ENCODE assay signal across 1 cellular context in the genomic region with DNA sequence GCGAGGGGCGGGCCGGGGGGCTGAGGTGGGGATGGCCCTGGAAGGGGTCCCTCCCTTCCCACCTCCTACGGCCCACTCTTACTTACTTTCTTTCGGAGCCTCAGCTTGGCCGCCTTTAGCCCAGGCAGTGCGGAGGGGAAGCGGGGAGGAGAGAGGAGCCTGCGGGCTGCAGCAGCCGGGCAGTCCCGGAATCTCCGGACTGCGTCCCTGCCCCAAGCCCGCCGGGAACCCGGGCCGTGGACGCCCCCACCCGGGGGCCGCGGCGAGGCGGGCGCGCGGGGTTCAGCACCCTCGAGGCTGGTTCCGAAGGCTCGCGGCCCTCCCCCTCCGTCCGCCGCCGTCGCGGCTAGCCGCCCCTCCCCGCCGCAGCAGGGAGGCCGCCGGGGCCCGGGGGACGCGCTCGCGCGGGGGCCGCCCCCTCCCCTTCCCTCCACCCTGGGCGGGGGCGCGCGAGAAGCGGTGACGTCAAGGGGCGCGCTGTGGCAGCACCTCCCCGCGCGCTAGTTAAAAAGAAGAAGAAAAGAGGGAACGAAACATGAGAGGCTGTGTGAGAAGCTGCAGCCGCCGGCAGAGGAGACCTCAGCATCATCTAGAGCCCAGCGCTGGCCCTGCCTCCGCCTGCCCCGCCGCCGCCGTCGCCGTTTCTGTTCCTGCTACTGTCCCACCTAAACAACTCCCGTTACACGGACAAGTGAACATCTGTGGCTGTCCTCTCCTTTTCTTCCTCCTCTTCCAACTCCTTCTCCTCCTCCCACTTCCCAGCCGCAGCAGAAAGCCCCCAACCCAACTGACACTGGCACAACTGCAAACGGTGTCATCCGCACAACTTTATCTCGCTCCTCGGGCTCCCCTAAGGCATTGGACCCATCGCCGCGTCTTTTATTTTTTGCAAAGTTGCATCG.
TF ChIP-seq lines count a peak whose summit lies in the region.

A gene with protein sequence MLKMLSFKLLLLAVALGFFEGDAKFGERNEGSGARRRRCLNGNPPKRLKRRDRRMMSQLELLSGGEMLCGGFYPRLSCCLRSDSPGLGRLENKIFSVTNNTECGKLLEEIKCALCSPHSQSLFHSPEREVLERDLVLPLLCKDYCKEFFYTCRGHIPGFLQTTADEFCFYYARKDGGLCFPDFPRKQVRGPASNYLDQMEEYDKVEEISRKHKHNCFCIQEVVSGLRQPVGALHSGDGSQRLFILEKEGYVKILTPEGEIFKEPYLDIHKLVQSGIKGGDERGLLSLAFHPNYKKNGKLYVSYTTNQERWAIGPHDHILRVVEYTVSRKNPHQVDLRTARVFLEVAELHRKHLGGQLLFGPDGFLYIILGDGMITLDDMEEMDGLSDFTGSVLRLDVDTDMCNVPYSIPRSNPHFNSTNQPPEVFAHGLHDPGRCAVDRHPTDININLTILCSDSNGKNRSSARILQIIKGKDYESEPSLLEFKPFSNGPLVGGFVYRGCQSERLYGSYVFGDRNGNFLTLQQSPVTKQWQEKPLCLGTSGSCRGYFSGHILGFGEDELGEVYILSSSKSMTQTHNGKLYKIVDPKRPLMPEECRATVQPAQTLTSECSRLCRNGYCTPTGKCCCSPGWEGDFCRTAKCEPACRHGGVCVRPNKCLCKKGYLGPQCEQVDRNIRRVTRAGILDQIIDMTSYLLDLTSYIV (plus strand): TSS at position 536 of the 902 bp plus-strand sequence. CDS start 520 bp downstream, outside the sequence.

TF ChIP-seq in WTC11, 78 proteins besides CTCF, POLR2A, EP300 and RAD21 (continued from another document):
- TF ChIP-seq, protein P1, sequence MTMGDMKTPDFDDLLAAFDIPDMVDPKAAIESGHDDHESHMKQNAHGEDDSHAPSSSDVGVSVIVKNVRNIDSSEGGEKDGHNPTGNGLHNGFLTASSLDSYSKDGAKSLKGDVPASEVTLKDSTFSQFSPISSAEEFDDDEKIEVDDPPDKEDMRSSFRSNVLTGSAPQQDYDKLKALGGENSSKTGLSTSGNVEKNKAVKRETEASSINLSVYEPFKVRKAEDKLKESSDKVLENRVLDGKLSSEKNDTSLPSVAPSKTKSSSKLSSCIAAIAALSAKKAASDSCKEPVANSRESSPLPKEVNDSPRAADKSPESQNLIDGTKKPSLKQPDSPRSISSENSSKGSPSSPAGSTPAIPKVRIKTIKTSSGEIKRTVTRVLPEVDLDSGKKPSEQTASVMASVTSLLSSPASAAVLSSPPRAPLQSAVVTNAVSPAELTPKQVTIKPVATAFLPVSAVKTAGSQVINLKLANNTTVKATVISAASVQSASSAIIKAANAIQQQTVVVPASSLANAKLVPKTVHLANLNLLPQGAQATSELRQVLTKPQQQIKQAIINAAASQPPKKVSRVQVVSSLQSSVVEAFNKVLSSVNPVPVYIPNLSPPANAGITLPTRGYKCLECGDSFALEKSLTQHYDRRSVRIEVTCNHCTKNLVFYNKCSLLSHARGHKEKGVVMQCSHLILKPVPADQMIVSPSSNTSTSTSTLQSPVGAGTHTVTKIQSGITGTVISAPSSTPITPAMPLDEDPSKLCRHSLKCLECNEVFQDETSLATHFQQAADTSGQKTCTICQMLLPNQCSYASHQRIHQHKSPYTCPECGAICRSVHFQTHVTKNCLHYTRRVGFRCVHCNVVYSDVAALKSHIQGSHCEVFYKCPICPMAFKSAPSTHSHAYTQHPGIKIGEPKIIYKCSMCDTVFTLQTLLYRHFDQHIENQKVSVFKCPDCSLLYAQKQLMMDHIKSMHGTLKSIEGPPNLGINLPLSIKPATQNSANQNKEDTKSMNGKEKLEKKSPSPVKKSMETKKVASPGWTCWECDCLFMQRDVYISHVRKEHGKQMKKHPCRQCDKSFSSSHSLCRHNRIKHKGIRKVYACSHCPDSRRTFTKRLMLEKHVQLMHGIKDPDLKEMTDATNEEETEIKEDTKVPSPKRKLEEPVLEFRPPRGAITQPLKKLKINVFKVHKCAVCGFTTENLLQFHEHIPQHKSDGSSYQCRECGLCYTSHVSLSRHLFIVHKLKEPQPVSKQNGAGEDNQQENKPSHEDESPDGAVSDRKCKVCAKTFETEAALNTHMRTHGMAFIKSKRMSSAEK (CRISPR knock-in tag; IDR thresholded peaks at IDR 0.05; ENCODE audit: borderline replicate concordance): no peak
- TF ChIP-seq ESRRA (CRISPR knock-in tag; IDR thresholded peaks at IDR 0.05; ENCODE audit: borderline replicate concordance) (no peak), ZNF396 (CRISPR knock-in tag; IDR thresholded peaks at IDR 0.05; ENCODE audit: borderline replicate concordance) (no peak), KAT7 (CRISPR knock-in tag; IDR thresholded peaks at IDR 0.05; ENCODE audit: borderline replicate concordance) (no peak), ZNF671 (CRISPR knock-in tag; IDR thresholded peaks at IDR 0.05) (no peak), ZNF416 (CRISPR knock-in tag; IDR thresholded peaks at IDR 0.05) (no peak)
- TF ChIP-seq, protein P2, sequence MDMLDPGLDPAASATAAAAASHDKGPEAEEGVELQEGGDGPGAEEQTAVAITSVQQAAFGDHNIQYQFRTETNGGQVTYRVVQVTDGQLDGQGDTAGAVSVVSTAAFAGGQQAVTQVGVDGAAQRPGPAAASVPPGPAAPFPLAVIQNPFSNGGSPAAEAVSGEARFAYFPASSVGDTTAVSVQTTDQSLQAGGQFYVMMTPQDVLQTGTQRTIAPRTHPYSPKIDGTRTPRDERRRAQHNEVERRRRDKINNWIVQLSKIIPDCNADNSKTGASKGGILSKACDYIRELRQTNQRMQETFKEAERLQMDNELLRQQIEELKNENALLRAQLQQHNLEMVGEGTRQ (CRISPR knock-in tag; IDR thresholded peaks at IDR 0.05): no peak
- TF ChIP-seq, protein P3, sequence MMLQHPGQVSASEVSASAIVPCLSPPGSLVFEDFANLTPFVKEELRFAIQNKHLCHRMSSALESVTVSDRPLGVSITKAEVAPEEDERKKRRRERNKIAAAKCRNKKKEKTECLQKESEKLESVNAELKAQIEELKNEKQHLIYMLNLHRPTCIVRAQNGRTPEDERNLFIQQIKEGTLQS (CRISPR knock-in tag; conservative IDR thresholded peaks at IDR 0.05): no peak
- TF ChIP-seq, protein P4, sequence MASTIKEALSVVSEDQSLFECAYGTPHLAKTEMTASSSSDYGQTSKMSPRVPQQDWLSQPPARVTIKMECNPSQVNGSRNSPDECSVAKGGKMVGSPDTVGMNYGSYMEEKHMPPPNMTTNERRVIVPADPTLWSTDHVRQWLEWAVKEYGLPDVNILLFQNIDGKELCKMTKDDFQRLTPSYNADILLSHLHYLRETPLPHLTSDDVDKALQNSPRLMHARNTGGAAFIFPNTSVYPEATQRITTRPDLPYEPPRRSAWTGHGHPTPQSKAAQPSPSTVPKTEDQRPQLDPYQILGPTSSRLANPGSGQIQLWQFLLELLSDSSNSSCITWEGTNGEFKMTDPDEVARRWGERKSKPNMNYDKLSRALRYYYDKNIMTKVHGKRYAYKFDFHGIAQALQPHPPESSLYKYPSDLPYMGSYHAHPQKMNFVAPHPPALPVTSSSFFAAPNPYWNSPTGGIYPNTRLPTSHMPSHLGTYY (CRISPR knock-in tag; IDR thresholded peaks at IDR 0.05): no peak
